In the genomic region with DNA sequence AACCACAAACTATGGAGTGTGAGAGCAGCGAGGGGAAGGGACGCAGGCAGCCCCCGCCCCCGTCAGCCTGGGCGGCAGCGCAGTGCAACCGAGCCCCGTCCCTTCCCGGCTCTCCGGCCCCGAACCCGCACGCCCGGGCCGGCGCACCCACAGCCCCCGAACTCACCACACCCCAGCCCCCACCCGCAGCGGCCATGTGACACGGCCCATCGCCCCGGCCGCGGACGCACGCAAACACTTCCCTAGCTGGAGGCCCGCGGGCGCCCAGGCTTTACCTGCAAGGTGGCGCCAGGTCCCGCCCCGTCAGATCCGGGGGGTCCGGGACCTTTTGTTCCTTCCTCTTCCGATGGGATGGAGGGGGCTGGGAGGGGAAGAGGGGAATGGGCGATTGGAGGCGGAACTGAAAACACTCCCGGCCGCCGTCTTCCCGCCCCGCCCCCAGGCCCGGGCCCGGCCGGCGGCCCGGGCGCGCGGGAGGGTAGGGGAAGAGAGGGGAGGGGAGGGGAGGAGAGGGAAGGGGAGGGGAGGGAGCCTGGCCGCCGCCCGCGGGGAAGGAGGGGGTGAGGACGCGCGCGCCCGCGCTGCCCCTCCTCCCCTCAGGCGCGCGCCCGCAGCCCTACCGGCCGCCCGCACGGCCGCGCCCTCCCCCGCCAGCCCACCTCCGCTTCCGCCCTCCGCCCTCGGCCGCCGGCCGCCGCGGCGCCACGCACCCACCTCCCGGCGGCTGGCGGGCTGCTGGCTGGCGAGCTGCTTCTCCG, we compare ENCODE assay signal across 8 cellular contexts. TPM values are rescaled to one million over a fixed set of nuclear protein-coding genes. Genes with fewer than 3 reads are reported as not detected.
A peak's percentile ranks its signal among the peaks of the same experiment; 100 is the strongest.
DNase-seq lines count a peak whose midpoint lies in the region; ATAC-seq and TF ChIP-seq lines count a peak whose summit lies in the region.

A gene (minus strand): TSS at position 574 of the 758 bp plus-strand sequence. CDS start 33,903 bp downstream, outside the sequence.

- H3K9me3 ChIP-seq in duodenal mucosa (ENCODE audit: control insufficient read depth in 1 of 2, low read length in 2 of 2), result no peaks in the 10 kb centered on the region
- no peaks in the 10 kb centered on the region for H3K9me3 ChIP-seq in lower lobe of right lung

- H3K27me3 ChIP-seq in duodenal mucosa (ENCODE audit: control insufficient read depth in 1 of 2, insufficient read depth in 2 of 2, low read length in 2 of 2) (no peaks in the 10 kb centered on the region), lower lobe of right lung (ENCODE audit: low read depth) (no peaks in the 10 kb centered on the region)

- ATAC-seq in GM18907 (IDR thresholded peaks at IDR 0.05; ENCODE audit: unreplicated experiment) (peak; percentile 46), HG03175 (IDR thresholded peaks at IDR 0.05; ENCODE audit: unreplicated experiment) (peak; percentile 37), lower lobe of right lung (peak; percentile 75 to 86)

- no peak for TF ChIP-seq CTCF in lower lobe of right lung (IDR thresholded peaks at IDR 0.05)

- H3K4me1 ChIP-seq in duodenal mucosa (ENCODE audit: control insufficient read depth in 1 of 2, insufficient read depth in 2 of 2, low read length in 2 of 2), result peaks cover 18 to 33% of the 10 kb centered on the region in 2 donors
- peaks cover 59% of the 10 kb centered on the region for H3K4me1 ChIP-seq in lower lobe of right lung

- DNase-seq in AG08395 (ENCODE audit: low spot score) (peak; percentile 61), NCI-H526 treated with DMSO at 0.1 percent for 48 hours (lab: John Stamatoyannopoulos, UW) (peak; percentile 84), lower lobe of right lung (peak; percentile 92)
- DNase-seq in activated CD4-positive, alpha-beta T cell treated with anti-CD3 and anti-CD28 coated beads, Interleukin-2, amount 50 U/mL, for 48 hours, result peak; percentile 77 to 80
- DNase-seq in stimulated activated CD4-positive, alpha-beta T cell treated with anti-CD3 and anti-CD28 coated beads, TNF-alpha, amount 100 ng/mL, for 1 hour (ENCODE audit: low read depth in 3 of 3, low spot score in 1 of 3), result peak; percentile 46 to 62 (median 57)

- H3K27ac ChIP-seq in duodenal mucosa (ENCODE audit: low read depth, low read length) (peak within 1 kb of the TSS; percentile 97), lower lobe of right lung (peak within 1 kb of the TSS; percentile 97)

- H3K36me3 ChIP-seq in duodenal mucosa (ENCODE audit: control insufficient read depth in 1 of 2, insufficient read depth in 2 of 2, low read length in 2 of 2), result no peaks in the 10 kb centered on the region
- no peaks in the 10 kb centered on the region for H3K36me3 ChIP-seq in lower lobe of right lung

- H3K9ac ChIP-seq in duodenal mucosa (ENCODE audit: low read depth in 1 of 2, low read length in 2 of 2), result peak within 1 kb of the TSS; percentile 74 to 95

- intact Hi-C loops in lower lobe of right lung (cut with DNase I), result no loop called here

- peak within 1 kb of the TSS; percentile 78 to 88 for H3K4me3 ChIP-seq in duodenal mucosa (ENCODE audit: low read depth in 1 of 2, low read length in 2 of 2)
- peak within 1 kb of the TSS; percentile 84 for H3K4me3 ChIP-seq in lower lobe of right lung

RNA-seq across cellular contexts. Expression of the gene that starts here (rescaled TPM):
- total RNA-seq in lower lobe of right lung, result 161 TPM

Comparison
In these comparisons a context has a peak if more than half of its experiments do, and no peak if none do; other contexts are left out.
1. Peak in every context shown above with its lines: DNase-seq, ATAC-seq, H3K4me3 ChIP-seq and H3K27ac ChIP-seq.